In the genomic region with DNA sequence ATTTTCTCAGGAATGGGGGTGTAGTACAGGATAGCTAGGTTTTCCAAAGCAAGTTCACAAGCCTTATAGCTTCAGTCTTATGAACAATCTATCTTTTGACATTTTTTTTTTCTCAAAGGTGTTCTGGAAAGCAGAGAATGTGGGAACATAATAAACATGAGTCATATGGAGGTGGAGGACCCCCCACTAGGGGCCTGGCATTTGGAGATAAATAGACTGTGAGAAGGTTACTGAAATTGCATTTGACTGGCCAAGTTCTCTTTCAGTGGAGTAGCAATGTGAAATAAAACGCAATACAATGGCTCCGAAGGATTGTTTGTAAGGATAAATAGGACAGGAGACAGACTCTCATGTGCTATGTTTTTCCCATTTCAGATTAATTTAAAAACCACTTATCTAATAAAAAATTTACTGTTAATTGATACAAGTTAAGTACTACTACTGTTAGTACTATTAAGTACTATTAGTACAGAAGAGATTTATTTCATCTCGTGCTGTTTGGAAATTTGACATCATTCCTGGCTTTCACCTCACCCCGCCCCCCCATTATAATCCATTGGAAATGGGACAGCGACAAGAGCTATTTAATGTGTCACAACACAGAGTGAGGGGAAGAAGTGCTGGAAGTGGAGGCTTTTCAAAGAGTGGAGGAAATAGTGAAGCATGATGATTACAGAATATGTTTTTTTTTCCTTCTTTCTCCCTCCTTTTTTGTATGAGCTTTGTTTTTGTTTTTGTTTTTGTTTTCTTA, we compare ENCODE assay signal across 24 cellular contexts.
DNase-seq lines count a peak whose midpoint lies in the region; ATAC-seq and TF ChIP-seq lines count a peak whose summit lies in the region.
"Had no signal": no experiment of that assay in that cellular context is flagged by ENCODE, and none has a peak within 500 bp of the region (broad histone marks: within the 10 kb centered on the region; RNA-seq: fewer than 3 reads in every experiment).

No MANE protein-coding gene starts in this region.

- intact Hi-C loops in esophagus muscularis mucosa (cut with DNase I), result no loop called here

- peaks cover 10% of the 10 kb centered on the region for H3F3A ChIP-seq in neural cell (ENCODE audit: insufficient read depth, low read length, poor library complexity, severe bottlenecking)

- H2AFZ ChIP-seq in neural cell (ENCODE audit: low read depth, low read length), result no peak overlapping the region

- H3K9me3 ChIP-seq in neural cell (ENCODE audit: low read length) (no peaks in the 10 kb centered on the region), esophagus muscularis mucosa (no peaks in the 10 kb centered on the region)
- H3K9me3 ChIP-seq: left ventricle myocardium inferior, stomach, tibial nerve had no signal

- in situ Hi-C loops in G401 (cut with HindIII; ENCODE audit: low sequenced_read_pairs), result no loop called here
- in situ Hi-C loops in brain microvascular endothelial cell (cut with HindIII; ENCODE audit: low pct_ligation_motif_present, low sequenced_read_pairs), result no loop called here

- TF ChIP-seq CTCF in brain microvascular endothelial cell (IDR thresholded peaks at IDR 0.05; ENCODE audit: low read depth, low read length, missing control alignments), result no peak
- no peak for TF ChIP-seq CTCF in neural cell (IDR thresholded peaks at IDR 0.05; ENCODE audit: poor library complexity, severe bottlenecking)
- no peak for TF ChIP-seq CTCF in esophagus muscularis mucosa (IDR thresholded peaks at IDR 0.05)

- TF ChIP-seq EP300 in Ishikawa (IDR thresholded peaks at IDR 0.05; ENCODE audit: borderline replicate concordance), result no peak
- TF ChIP-seq EP300 in neural cell (conservative IDR thresholded peaks at IDR 0.05; ENCODE audit: poor library complexity, severe bottlenecking), result peak; percentile 88
- TF ChIP-seq EP300 in esophagus muscularis mucosa (IDR thresholded peaks at IDR 0.05), result no peak

- ATAC-seq in GM19463 (IDR thresholded peaks at IDR 0.05; ENCODE audit: unreplicated experiment), result no peak
- ATAC-seq: activated T-cell treated with anti-CD3 and anti-CD28 coated beads, Interleukin-2, amount 50 U/mL, for 72 hours had no signal

- H3K79me2 ChIP-seq in neural cell (replicated peaks; ENCODE audit: insufficient read depth, low read length), result no peaks in the 10 kb centered on the region

- H3K4me2 ChIP-seq in neural cell (ENCODE audit: low read length), result peak overlapping the region; percentile 44
- H3K4me2 ChIP-seq: KMS-11, smooth muscle cell had no signal

- H3K4me3 ChIP-seq in brain microvascular endothelial cell (ENCODE audit: low read depth, low read length) (no peak overlapping the region), neural cell (ENCODE audit: low read length) (peak overlapping the region; percentile 34), esophagus muscularis mucosa (no peak overlapping the region)
- H3K4me3 ChIP-seq: left ventricle myocardium inferior, smooth muscle cell, stomach, tibial nerve had no signal

- H3K4me1 ChIP-seq in esophagus muscularis mucosa, result peaks cover 0 to 11% (median 3%) of the 10 kb centered on the region in 4 donors
- H3K4me1 ChIP-seq: left ventricle myocardium inferior, tibial nerve had no signal

- WGBS in esophagus muscularis mucosa, result 37% methylated on average over 5 of the region's 5 CpGs

- peak; percentile 68 for DNase-seq in G401 (ENCODE audit: low spot score)
- DNase-seq in brain microvascular endothelial cell, result peak; percentile 3
- DNase-seq in esophagus muscularis mucosa (ENCODE audit: extremely low spot score), result no peak
- DNase-seq in EL, result no peak
- DNase-seq: ACHN; activated CD4-positive, alpha-beta T cell treated with anti-CD3 and anti-CD28 coated beads, Interleukin-2, amount 50 U/mL, for 1 hour; activated naive CD4-positive, alpha-beta T cell treated with anti-CD3 and anti-CD28 coated beads for 36 hours; activated T-cell treated with anti-CD3 and anti-CD28 coated beads, Interleukin-2, amount 50 U/mL, for 72 hours; dermis blood vessel endothelial cell; DMS53; GF-D8; hypothalamus; left ventricle myocardium inferior; NCI-H1417 treated with DMSO at 0.1 percent for 48 hours; NCI-H526 treated with DMSO at 0.1 percent for 48 hours; occipital lobe; stimulated activated CD4-positive, alpha-beta T cell treated with anti-CD3 and anti-CD28 coated beads, Interleukin-2, amount 100 ng/mL, for 24 hours; stomach had no signal

- no peaks in the 10 kb centered on the region for H3K9me2 ChIP-seq in neural cell (ENCODE audit: insufficient read depth, low read length)

- H3K36me3 ChIP-seq in brain microvascular endothelial cell (replicated peaks), result no peaks in the 10 kb centered on the region
- no peaks in the 10 kb centered on the region for H3K36me3 ChIP-seq in neural cell (ENCODE audit: insufficient read depth, low read length)
- H3K36me3 ChIP-seq in esophagus muscularis mucosa, result no peaks in the 10 kb centered on the region
- H3K36me3 ChIP-seq: left ventricle myocardium inferior, stomach, tibial nerve had no signal

- TF ChIP-seq RAD21 in Ishikawa (IDR thresholded peaks at IDR 0.05; ENCODE audit: low read depth), result no peak
- TF ChIP-seq RAD21 in neural cell (conservative IDR thresholded peaks at IDR 0.05), result no peak

- H3K27ac ChIP-seq in brain microvascular endothelial cell (no peak overlapping the region), neural cell (ENCODE audit: low read length) (peak overlapping the region; percentile 64), esophagus muscularis mucosa (replicated peaks in 1 of 4) (no peak overlapping the region)
- H3K27ac ChIP-seq: KMS-11, left ventricle myocardium inferior, stomach, tibial nerve had no signal

- H3K27me3 ChIP-seq in brain microvascular endothelial cell (replicated peaks), result no peaks in the 10 kb centered on the region
- no peaks in the 10 kb centered on the region for H3K27me3 ChIP-seq in neural cell (ENCODE audit: insufficient read depth, low read depth, low read length)
- no peaks in the 10 kb centered on the region for H3K27me3 ChIP-seq in esophagus muscularis mucosa
- H3K27me3 ChIP-seq: stomach, tibial nerve had no signal

- H4K20me1 ChIP-seq in neural cell (ENCODE audit: insufficient read depth), result no peaks in the 10 kb centered on the region

- TF ChIP-seq POLR2A in esophagus muscularis mucosa (IDR thresholded peaks at IDR 0.05; ENCODE audit: low read depth), result no peak

- H3K9ac ChIP-seq in neural cell (ENCODE audit: low read length), result peak overlapping the region; percentile 6
- H3K9ac ChIP-seq: KMS-11 had no signal

TF ChIP-seq in Ishikawa, 13 proteins besides CTCF, POLR2A, EP300 and RAD21:
- TF ChIP-seq TAF1 (IDR thresholded peaks at IDR 0.05; ENCODE audit: low read depth), result no peak
- TF ChIP-seq NFIC (IDR thresholded peaks at IDR 0.05), result peak; percentile 10; the same call in 1 of the 2 replicates
- TF ChIP-seq, protein P1, sequence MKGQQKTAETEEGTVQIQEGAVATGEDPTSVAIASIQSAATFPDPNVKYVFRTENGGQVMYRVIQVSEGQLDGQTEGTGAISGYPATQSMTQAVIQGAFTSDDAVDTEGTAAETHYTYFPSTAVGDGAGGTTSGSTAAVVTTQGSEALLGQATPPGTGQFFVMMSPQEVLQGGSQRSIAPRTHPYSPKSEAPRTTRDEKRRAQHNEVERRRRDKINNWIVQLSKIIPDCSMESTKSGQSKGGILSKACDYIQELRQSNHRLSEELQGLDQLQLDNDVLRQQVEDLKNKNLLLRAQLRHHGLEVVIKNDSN (IDR thresholded peaks at IDR 0.05), result no peak

TF ChIP-seq in neural cell, 6 proteins besides CTCF, POLR2A, EP300 and RAD21:
- TF ChIP-seq MXI1 (conservative IDR thresholded peaks at IDR 0.05; ENCODE audit: poor library complexity, severe bottlenecking) (no peak), EZH2 (IDR thresholded peaks at IDR 0.05; ENCODE audit: borderline replicate concordance, insufficient read depth, low read length, poor library complexity, severe bottlenecking) (no peak), POLR2AphosphoS5 (IDR thresholded peaks at IDR 0.05) (peak; percentile 83), TAF1 (IDR thresholded peaks at IDR 0.05; ENCODE audit: low read depth) (no peak), SMC3 (conservative IDR thresholded peaks at IDR 0.05; ENCODE audit: poor library complexity) (no peak)
- TF ChIP-seq, protein P2, sequence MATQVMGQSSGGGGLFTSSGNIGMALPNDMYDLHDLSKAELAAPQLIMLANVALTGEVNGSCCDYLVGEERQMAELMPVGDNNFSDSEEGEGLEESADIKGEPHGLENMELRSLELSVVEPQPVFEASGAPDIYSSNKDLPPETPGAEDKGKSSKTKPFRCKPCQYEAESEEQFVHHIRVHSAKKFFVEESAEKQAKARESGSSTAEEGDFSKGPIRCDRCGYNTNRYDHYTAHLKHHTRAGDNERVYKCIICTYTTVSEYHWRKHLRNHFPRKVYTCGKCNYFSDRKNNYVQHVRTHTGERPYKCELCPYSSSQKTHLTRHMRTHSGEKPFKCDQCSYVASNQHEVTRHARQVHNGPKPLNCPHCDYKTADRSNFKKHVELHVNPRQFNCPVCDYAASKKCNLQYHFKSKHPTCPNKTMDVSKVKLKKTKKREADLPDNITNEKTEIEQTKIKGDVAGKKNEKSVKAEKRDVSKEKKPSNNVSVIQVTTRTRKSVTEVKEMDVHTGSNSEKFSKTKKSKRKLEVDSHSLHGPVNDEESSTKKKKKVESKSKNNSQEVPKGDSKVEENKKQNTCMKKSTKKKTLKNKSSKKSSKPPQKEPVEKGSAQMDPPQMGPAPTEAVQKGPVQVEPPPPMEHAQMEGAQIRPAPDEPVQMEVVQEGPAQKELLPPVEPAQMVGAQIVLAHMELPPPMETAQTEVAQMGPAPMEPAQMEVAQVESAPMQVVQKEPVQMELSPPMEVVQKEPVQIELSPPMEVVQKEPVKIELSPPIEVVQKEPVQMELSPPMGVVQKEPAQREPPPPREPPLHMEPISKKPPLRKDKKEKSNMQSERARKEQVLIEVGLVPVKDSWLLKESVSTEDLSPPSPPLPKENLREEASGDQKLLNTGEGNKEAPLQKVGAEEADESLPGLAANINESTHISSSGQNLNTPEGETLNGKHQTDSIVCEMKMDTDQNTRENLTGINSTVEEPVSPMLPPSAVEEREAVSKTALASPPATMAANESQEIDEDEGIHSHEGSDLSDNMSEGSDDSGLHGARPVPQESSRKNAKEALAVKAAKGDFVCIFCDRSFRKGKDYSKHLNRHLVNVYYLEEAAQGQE (IDR thresholded peaks at IDR 0.05; ENCODE audit: borderline replicate concordance), result peak; percentile 97
TF ChIP-seq in neural cell: peak in this region for 2.

Comparison
In these comparisons a context has a peak if more than half of its experiments do, and no peak if none do; other contexts are left out.
1. DNase-seq: peak in G401 (single experiment) and brain microvascular endothelial cell (single experiment); none in esophagus muscularis mucosa (single experiment) and EL (single experiment).